In genomic region chr9:36980148-36980974, GRCh38 we compare ENCODE assay signal across 9 cellular contexts. TPM values are rescaled to one million over a fixed set of nuclear protein-coding genes. Genes with fewer than 3 reads are reported as not detected.
DNase-seq lines count a peak whose midpoint lies in the region; ATAC-seq and TF ChIP-seq lines count a peak whose summit lies in the region.
"Had no signal": no experiment of that assay in that cellular context is flagged by ENCODE, and none has a peak within 500 bp of the region (broad histone marks: within the 10 kb centered on the region; RNA-seq: fewer than 3 reads in every experiment).

No MANE protein-coding gene starts in this region.

- peaks cover 2 to 5% (median 4%) of the 10 kb centered on the region in 3 donors for H3K4me1 Mint-ChIP-seq in T-cell

- H3K27ac ChIP-seq in coronary artery, result no peak overlapping the region

- TF ChIP-seq CTCF in GM10248 (IDR thresholded peaks at IDR 0.05; ENCODE audit: control extremely low read depth, extremely low read depth, low read depth, missing control alignments) (peak; percentile 27), coronary artery (IDR thresholded peaks at IDR 0.05) (no peak)

- H3K4me3 ChIP-seq in coronary artery, result no peak overlapping the region

- H3K27ac Mint-ChIP-seq in T-cell, result no peak overlapping the region

- CTCF ChIA-PET in GM10248 (lab: Yijun Ruan, JAX), result interaction anchor here (0.8 to 4.2 kb wide), 11 partner anchors 10 to 350 kb away, joined by 3 to 17 read pairs (median 3); no protein-coding TSS in a partner anchor
- CTCF ChIA-PET in T-cell (lab: Charles Lee), result interaction anchor here in 1 of 2 donors (0.6 kb wide), 1 partner anchor 17 kb away, joined by 3 read pairs; no protein-coding TSS in a partner anchor

- H3K27me3 Mint-ChIP-seq in T-cell, result peaks cover 54 to 62% of the 10 kb centered on the region in 2 donors

- no peaks in the 10 kb centered on the region for H3K9me3 Mint-ChIP-seq in T-cell

- H3K36me3 Mint-ChIP-seq in T-cell, result no peaks in the 10 kb centered on the region

- DNase-seq in GM10248 (ENCODE audit: extremely low spot score) (peak; percentile 53), Kasumi-1 (lab: John Stamatoyannopoulos, UW) (peak; percentile 10 to 14), OCI-M1 (lab: John Stamatoyannopoulos, UW) (peak; percentile 47), kidney tubule cell (ENCODE audit: low spot score) (peak; percentile 57), coronary artery (ENCODE audit: low spot score) (no peak), T-cell (no peak)
- DNase-seq: activated effector memory CD4-positive, alpha-beta T cell treated with Interleukin-2 at 50 U/mL for 16 hours had no signal

- H3K4me3 Mint-ChIP-seq in T-cell, result no peak overlapping the region

- POLR2A ChIA-PET in GM10248 (lab: Yijun Ruan, JAX), result no interaction called here
- POLR2A ChIA-PET in T-cell (lab: Charles Lee), result no interaction called here

- ATAC-seq in HG02623 (IDR thresholded peaks at IDR 0.05; ENCODE audit: unreplicated experiment) (no peak), HG03565 (IDR thresholded peaks at IDR 0.05; ENCODE audit: unreplicated experiment) (no peak), T-cell (replicated peaks in 1 of 4) (no peak)

RNA-seq across cellular contexts. Expression of gene PAX5, which starts 53.7 kb away (rescaled TPM):
- total RNA-seq in T-cell, result 10 to 100 TPM in 1 of 5 donors, 1 to 10 TPM in 4; 1.7 to 12.4 (median 4.4) TPM

Comparison
In these comparisons a context has a peak if more than half of its experiments do, and no peak if none do; other contexts are left out.
1. DNase-seq: peak in GM10248 (single experiment), Kasumi-1 (2 of 2), OCI-M1 (single experiment) and kidney tubule cell (single experiment); none in coronary artery (single experiment) and T-cell (0 of 34).